ENCODE assay signal across 11 cellular contexts in the genomic region with DNA sequence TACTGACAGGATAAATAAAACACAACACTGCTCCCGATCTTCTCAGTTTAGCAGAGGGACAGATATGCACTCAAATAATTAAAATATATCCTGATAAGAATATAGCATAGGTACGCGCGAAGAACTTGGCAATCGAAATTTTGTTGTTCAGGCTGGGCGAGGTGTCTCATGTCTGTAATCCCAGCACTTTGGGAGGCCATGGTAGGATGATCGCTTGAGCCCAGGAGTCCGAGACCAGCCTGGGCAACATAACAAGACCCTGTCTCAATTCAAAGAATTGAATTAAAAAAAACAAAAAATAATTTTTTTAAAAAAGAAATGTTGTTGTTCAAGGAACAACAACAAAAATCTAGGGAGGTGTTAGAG. TPM values are rescaled to one million over a fixed set of nuclear protein-coding genes. Genes with fewer than 3 reads are reported as not detected.
DNase-seq lines count a peak whose midpoint lies in the region; ATAC-seq and TF ChIP-seq lines count a peak whose summit lies in the region.
"Had no signal": no experiment of that assay in that cellular context is flagged by ENCODE, and none has a peak within 500 bp of the region (broad histone marks: within the 10 kb centered on the region; RNA-seq: fewer than 3 reads in every experiment).

No MANE protein-coding gene starts in this region.

- no peak for TF ChIP-seq CTCF in mucosa of descending colon (IDR thresholded peaks at IDR 0.05)

- DNase-seq in activated CD4-positive, alpha-beta T cell treated with anti-CD3 and anti-CD28 coated beads for 36 hours, result no peak
- no peak for DNase-seq in activated CD4-positive, alpha-beta T cell treated with anti-CD3 and anti-CD28 coated beads for 1 hour
- no peak for DNase-seq in SK-N-MC (ENCODE audit: low read depth, low spot score)
- no peak for DNase-seq in naive thymus-derived CD8-positive, alpha-beta T cell
- no peak for DNase-seq in mucosa of descending colon
- DNase-seq in NCI-H526 (lab: John Stamatoyannopoulos, UW), result no peak
- DNase-seq: NCI-H1048, NCI-H524 had no signal

- ATAC-seq in activated CD4-positive, alpha-beta T cell treated with anti-CD3 and anti-CD28 coated beads for 36 hours, result no peak
- no peak for ATAC-seq in naive thymus-derived CD8-positive, alpha-beta T cell
- ATAC-seq in mucosa of descending colon, result no peak
- ATAC-seq: sciatic nerve had no signal

- no peak overlapping the region for H3K9ac ChIP-seq in SK-N-MC (ENCODE audit: insufficient read length)

- H3K9me3 ChIP-seq in SK-N-MC (ENCODE audit: low read depth, low read length) (no peaks in the 10 kb centered on the region), mucosa of descending colon (no peaks in the 10 kb centered on the region)
- H3K9me3 ChIP-seq: A549, breast epithelium had no signal

- H3K36me3 ChIP-seq in SK-N-MC (ENCODE audit: insufficient read depth, low read length), result peaks cover 41% of the 10 kb centered on the region
- peaks cover 22% of the 10 kb centered on the region for H3K36me3 ChIP-seq in mucosa of descending colon (ENCODE audit: low read depth)

- POLR2A ChIA-PET in activated CD4-positive, alpha-beta T cell treated with anti-CD3 and anti-CD28 coated beads for 36 hours (lab: Charles Lee), result interaction anchor here (0.9 to 13.9 kb wide), 5 partner anchors 7 to 121 kb away, joined by 5 to 474 read pairs (median 33); partner anchors contain the start of genes B2M, PATL2, SPG11 and TRIM69
- POLR2A ChIA-PET in naive thymus-derived CD8-positive, alpha-beta T cell (lab: Charles Lee), result interaction anchor here (1.1 to 22.5 kb wide), 6 partner anchors 4 to 75 kb away, joined by 3 to 1743 read pairs (median 1138); partner anchors contain the start of genes B2M, PATL2, SPG11 and TRIM69

- intact Hi-C loops in activated CD4-positive, alpha-beta T cell treated with anti-CD3 and anti-CD28 coated beads for 36 hours (cut with DNase I, micrococcal nuclease), result loop anchor here (1.0 kb wide), 2 partner anchors 8 to 9 kb away; partner anchors contain the start of genes B2M (in 1 of the 2) and PATL2 (in 1 of the 2)
- intact Hi-C loops in mucosa of descending colon (cut with DNase I, micrococcal nuclease), result no loop called here

- H3K27me3 Mint-ChIP-seq in activated CD4-positive, alpha-beta T cell treated with anti-CD3 and anti-CD28 coated beads for 36 hours, result no peaks in the 10 kb centered on the region
- H3K27me3 Mint-ChIP-seq in naive thymus-derived CD8-positive, alpha-beta T cell, result no peaks in the 10 kb centered on the region

- H3K27ac Mint-ChIP-seq in activated CD4-positive, alpha-beta T cell treated with anti-CD3 and anti-CD28 coated beads for 36 hours, result peak overlapping the region; percentile 98
- H3K27ac Mint-ChIP-seq in naive thymus-derived CD8-positive, alpha-beta T cell, result peak overlapping the region; percentile 89 to 100 (median 96)

- no peaks in the 10 kb centered on the region for H3K9me3 Mint-ChIP-seq in activated CD4-positive, alpha-beta T cell treated with anti-CD3 and anti-CD28 coated beads for 36 hours (ENCODE audit: low read depth)
- H3K9me3 Mint-ChIP-seq in naive thymus-derived CD8-positive, alpha-beta T cell, result no peaks in the 10 kb centered on the region

- CTCF ChIA-PET in activated CD4-positive, alpha-beta T cell treated with anti-CD3 and anti-CD28 coated beads for 36 hours (lab: Charles Lee), result interaction anchor here (1.2 to 17.3 kb wide), 5 partner anchors 10 to 55 kb away, joined by 3 to 209 read pairs (median 44); partner anchors contain the start of genes SPG11 and TRIM69

- peak overlapping the region; percentile 67; the same call in 1 of the 2 replicates for H3K27ac ChIP-seq in SK-N-MC
- H3K27ac ChIP-seq: A549, breast epithelium had no signal

- no peak overlapping the region for H3K4me3 ChIP-seq in SK-N-MC
- no peak overlapping the region for H3K4me3 ChIP-seq in mucosa of descending colon
- H3K4me3 ChIP-seq: A549, breast epithelium had no signal

- peaks cover 20% of the 10 kb centered on the region for H3K4me1 ChIP-seq in mucosa of descending colon (ENCODE audit: low read depth)
- H3K4me1 ChIP-seq: A549 had no signal

- peak overlapping the region; percentile 96 for H3K4me3 Mint-ChIP-seq in activated CD4-positive, alpha-beta T cell treated with anti-CD3 and anti-CD28 coated beads for 36 hours
- peak overlapping the region; percentile 60 to 100 (median 80) for H3K4me3 Mint-ChIP-seq in naive thymus-derived CD8-positive, alpha-beta T cell

- H3K4me1 Mint-ChIP-seq in activated CD4-positive, alpha-beta T cell treated with anti-CD3 and anti-CD28 coated beads for 36 hours, result peaks cover 82% of the 10 kb centered on the region
- H3K4me1 Mint-ChIP-seq in naive thymus-derived CD8-positive, alpha-beta T cell, result peaks cover 36 to 90% (median 84%) of the 10 kb centered on the region in 4 donors

- peaks cover 59% of the 10 kb centered on the region for H3K36me3 Mint-ChIP-seq in activated CD4-positive, alpha-beta T cell treated with anti-CD3 and anti-CD28 coated beads for 36 hours (ENCODE audit: low read depth)
- H3K36me3 Mint-ChIP-seq in naive thymus-derived CD8-positive, alpha-beta T cell, result peaks cover 21 to 60% (median 44%) of the 10 kb centered on the region in 3 donors

RNA-seq across cellular contexts. Expression of gene B2M, which starts 7.6 kb away (rescaled TPM):
- total RNA-seq in activated CD4-positive, alpha-beta T cell treated with anti-CD3 and anti-CD28 coated beads for 36 hours, result 1,000 to 10,000 TPM; 5,181 to 7,416 TPM
- 1,000 to 10,000 TPM; 6,403 to 7,046 TPM for total RNA-seq in naive thymus-derived CD8-positive, alpha-beta T cell
- polyA plus RNA-seq in naive thymus-derived CD8-positive, alpha-beta T cell, result over 10,000 TPM; 25,152 to 39,550 (median 31,716) TPM
- 1,000 to 10,000 TPM; 3,073 to 7,652 (median 5,579) TPM for total RNA-seq in mucosa of descending colon

RNA-seq across cellular contexts. Expression of gene PATL2, which starts 7.8 kb away (rescaled TPM):
- 10 to 100 TPM; 11.2 to 14.1 TPM for total RNA-seq in activated CD4-positive, alpha-beta T cell treated with anti-CD3 and anti-CD28 coated beads for 36 hours
- 10 to 100 TPM; 69.4 to 69.9 TPM for total RNA-seq in naive thymus-derived CD8-positive, alpha-beta T cell
- polyA plus RNA-seq in naive thymus-derived CD8-positive, alpha-beta T cell, result 10 to 100 TPM in 2 of 3 donors, 1 to 10 TPM in 1; 7.2 to 21.8 (median 12.4) TPM
- 1 to 10 TPM; 3.9 to 6.4 (median 4.4) TPM for total RNA-seq in mucosa of descending colon

RNA-seq across cellular contexts. Expression of gene TRIM69, which starts 17.4 kb away (rescaled TPM):
- total RNA-seq in activated CD4-positive, alpha-beta T cell treated with anti-CD3 and anti-CD28 coated beads for 36 hours, result 10 to 100 TPM; 65.8 to 67.9 TPM
- total RNA-seq in naive thymus-derived CD8-positive, alpha-beta T cell, result 10 to 100 TPM; 28.9 to 34.9 TPM
- 10 to 100 TPM; 29.4 to 33.0 (median 31.6) TPM for polyA plus RNA-seq in naive thymus-derived CD8-positive, alpha-beta T cell
- 10 to 100 TPM; 20.8 to 41.9 (median 21.5) TPM for total RNA-seq in mucosa of descending colon

RNA-seq across cellular contexts. Expression of gene SPG11, which starts 55.4 kb away (rescaled TPM):
- total RNA-seq in activated CD4-positive, alpha-beta T cell treated with anti-CD3 and anti-CD28 coated beads for 36 hours, result 10 to 100 TPM; 76.2 to 88.7 TPM
- total RNA-seq in naive thymus-derived CD8-positive, alpha-beta T cell, result 100 to 1,000 TPM; 133 to 138 TPM
- 10 to 100 TPM; 24.3 to 30.9 (median 29.8) TPM for polyA plus RNA-seq in naive thymus-derived CD8-positive, alpha-beta T cell
- 100 to 1,000 TPM in 1 of 3 donors, 10 to 100 TPM in 2; 89.9 to 135 (median 90.6) TPM for total RNA-seq in mucosa of descending colon

Comparison
In these comparisons a context has a peak if more than half of its experiments do, and no peak if none do; other contexts are left out.
1. RNA of gene PATL2, which starts 7.8 kb away (total RNA-seq): 69.4 to 69.9 TPM in naive thymus-derived CD8-positive, alpha-beta T cell; 11.2 to 14.1 TPM in activated CD4-positive, alpha-beta T cell treated with anti-CD3 and anti-CD28 coated beads for 36 hours and 3.9 to 6.4 TPM in mucosa of descending colon; every median in the first group is over 4 times any median in the second.
2. intact Hi-C loops: an anchor here in activated CD4-positive, alpha-beta T cell treated with anti-CD3 and anti-CD28 coated beads for 36 hours (1.0 kb wide); none called in mucosa of descending colon.